In the genomic region with DNA sequence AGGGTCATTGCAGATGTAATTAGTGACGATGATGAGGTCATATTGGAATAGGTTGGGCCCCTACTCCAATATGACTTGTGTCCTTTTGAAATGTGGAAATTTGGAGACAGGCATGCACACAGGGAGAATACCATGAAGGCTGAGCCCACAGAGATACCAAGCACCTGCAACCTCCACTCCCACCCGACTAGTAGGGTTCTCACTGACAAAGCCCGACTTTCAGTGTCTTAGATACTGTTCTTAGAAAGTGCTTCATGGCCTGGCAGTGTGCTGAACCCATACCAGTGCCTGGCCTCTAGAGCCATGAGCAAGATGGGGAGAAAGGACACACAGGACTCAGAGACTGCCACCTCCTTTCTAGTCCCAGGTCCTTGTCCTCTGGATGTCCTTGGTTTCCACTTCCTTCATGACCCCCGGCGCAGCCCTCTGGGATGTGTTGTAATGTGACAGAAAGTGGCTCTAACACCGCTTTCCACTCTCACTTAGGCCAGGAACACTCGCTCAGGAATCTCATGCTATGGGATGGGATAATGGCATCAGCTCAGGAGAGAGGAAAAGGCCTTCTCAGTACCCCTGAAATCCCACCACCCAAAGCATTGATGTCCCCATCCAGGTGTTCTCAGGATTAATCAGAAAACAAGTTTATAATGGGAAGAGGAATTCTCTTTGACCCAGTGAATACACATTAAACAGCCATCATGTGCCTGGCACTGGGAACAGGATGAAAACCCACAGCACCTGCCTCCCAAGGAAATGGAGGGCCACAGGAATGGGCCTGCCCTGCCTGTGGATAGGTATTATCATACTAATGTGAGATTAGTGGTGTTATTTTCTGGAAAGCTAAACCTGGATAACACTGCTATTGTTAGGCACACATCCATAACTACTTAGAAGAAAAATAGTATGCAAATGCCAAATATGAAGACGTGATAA, we compare ENCODE assay signal across 24 cellular contexts. TPM values are rescaled to one million over a fixed set of nuclear protein-coding genes. Genes with fewer than 3 reads are reported as not detected.
DNase-seq lines count a peak whose midpoint lies in the region; ATAC-seq, FAIRE-seq and TF ChIP-seq lines count a peak whose summit lies in the region.
"Had no signal": no experiment of that assay in that cellular context is flagged by ENCODE, and none has a peak within 500 bp of the region (broad histone marks: within the 10 kb centered on the region; RNA-seq: fewer than 3 reads in every experiment).

No MANE protein-coding gene starts in this region.

- POLR2A ChIA-PET in WTC11 (lab: Charles Lee), result no interaction called here

- in situ Hi-C loops in GM13977 (cut with MboI; ENCODE audit: low pct_unique_long_range_greater_than_20kb, low sequenced_read_pairs, unreplicated experiment), result no loop called here

- H3K4me1 ChIP-seq in CD4-positive, CD25-positive, alpha-beta regulatory T cell (ENCODE audit: control insufficient read depth, insufficient read depth, low read length, poor library complexity, severe bottlenecking), result peaks cover 3% of the 10 kb centered on the region
- no peaks in the 10 kb centered on the region for H3K4me1 ChIP-seq in small intestine (ENCODE audit: control insufficient read depth in 2 of 2, insufficient read depth in 1 of 2, low read depth in 1 of 2, low read length in 1 of 2)
- H3K4me1 ChIP-seq: gastroesophageal sphincter, thyroid gland had no signal

- H3K36me3 Mint-ChIP-seq in CD4-positive, CD25-positive, alpha-beta regulatory T cell, result peaks cover 30% of the 10 kb centered on the region
- H3K36me3 Mint-ChIP-seq in WTC11 (peaks cover 39% of the 10 kb centered on the region), memory B cell (peaks cover 26% of the 10 kb centered on the region)

- H3K9me3 ChIP-seq in CD4-positive, CD25-positive, alpha-beta regulatory T cell (ENCODE audit: control insufficient read depth in 2 of 2, low read length in 2 of 2), result no peaks in the 10 kb centered on the region
- no peaks in the 10 kb centered on the region for H3K9me3 ChIP-seq in small intestine (ENCODE audit: control insufficient read depth, low read depth)
- H3K9me3 ChIP-seq: gastroesophageal sphincter, neutrophil, SJSA1, thyroid gland had no signal

- no peaks in the 10 kb centered on the region for H3K27me3 ChIP-seq in CD4-positive, CD25-positive, alpha-beta regulatory T cell (ENCODE audit: control insufficient read depth, insufficient read depth, low read length)
- no peaks in the 10 kb centered on the region for H3K27me3 ChIP-seq in small intestine (ENCODE audit: control insufficient read depth in 2 of 2, insufficient read depth in 2 of 2, low read length in 2 of 2)
- H3K27me3 ChIP-seq: gastroesophageal sphincter, neutrophil, SJSA1, thyroid gland had no signal

- 82 to 94% (median 84%) methylated on average over 8 of the region's 8 CpGs for WGBS in small intestine, 3 donors

- H3K27ac ChIP-seq in CD4-positive, CD25-positive, alpha-beta regulatory T cell (ENCODE audit: insufficient read depth, low read length, poor library complexity, severe bottlenecking), result no peak overlapping the region
- no peak overlapping the region for H3K27ac ChIP-seq in small intestine (ENCODE audit: low read depth in 1 of 2, low read length in 1 of 2)
- H3K27ac ChIP-seq: gastroesophageal sphincter, neutrophil, SJSA1, thyroid gland had no signal

- peak; percentile 26 for TF ChIP-seq POLR2A in GM15510 (IDR thresholded peaks at IDR 0.05; ENCODE audit: borderline replicate concordance, extremely low read depth, insufficient read length)

- no peak overlapping the region for H3K4me3 ChIP-seq in CD4-positive, CD25-positive, alpha-beta regulatory T cell (ENCODE audit: low read depth, low read length)
- no peak overlapping the region for H3K4me3 ChIP-seq in small intestine (ENCODE audit: low read depth in 1 of 2, low read length in 2 of 2)
- H3K4me3 ChIP-seq: gastroesophageal sphincter, SJSA1, thyroid gland had no signal

- peaks cover 0 to under 1% (median 0%) of the 10 kb centered on the region in 7 donors for H3K9me3 Mint-ChIP-seq in CD4-positive, CD25-positive, alpha-beta regulatory T cell
- H3K9me3 Mint-ChIP-seq in WTC11 (no peaks in the 10 kb centered on the region), memory B cell (no peaks in the 10 kb centered on the region)
- H3K9me3 Mint-ChIP-seq: T-helper 2 cell treated with Interferon-gamma antibody and Interleukin-4, amounts not matched to agents 5 μg/mL and 100 μg/mL, for 36 hours had no signal

- ATAC-seq in CD4-positive, CD25-positive, alpha-beta regulatory T cell (ENCODE audit: low read depth in 2 of 2), result no peak
- ATAC-seq in WTC11 (peak; percentile 42), memory B cell (ENCODE audit: low read depth) (peak; percentile 8), GM18517 (IDR thresholded peaks at IDR 0.05; ENCODE audit: unreplicated experiment) (no peak), HG02973 (IDR thresholded peaks at IDR 0.05; ENCODE audit: unreplicated experiment) (no peak)
- ATAC-seq: esophagus mucosa, gastroesophageal sphincter, Panc1 had no signal

- no peak for TF ChIP-seq CTCF in WTC11 (IDR thresholded peaks at IDR 0.05)
- no peak for TF ChIP-seq CTCF in GM13977 (IDR thresholded peaks at IDR 0.05; ENCODE audit: extremely low read depth, insufficient read depth, missing control alignments)

- peaks cover 7 to 10% (median 8%) of the 10 kb centered on the region in 4 donors for H3K4me1 Mint-ChIP-seq in CD4-positive, CD25-positive, alpha-beta regulatory T cell
- peaks cover 33% of the 10 kb centered on the region for H3K4me1 Mint-ChIP-seq in WTC11
- peaks cover 8% of the 10 kb centered on the region for H3K4me1 Mint-ChIP-seq in memory B cell

- CTCF ChIA-PET in WTC11 (lab: Charles Lee), result no interaction called here

- peaks cover 50% of the 10 kb centered on the region for H3K36me3 ChIP-seq in CD4-positive, CD25-positive, alpha-beta regulatory T cell (ENCODE audit: control insufficient read depth, insufficient read depth, low read length)
- no peaks in the 10 kb centered on the region for H3K36me3 ChIP-seq in small intestine (ENCODE audit: control insufficient read depth in 2 of 2, insufficient read depth in 2 of 2, low read length in 2 of 2)
- H3K36me3 ChIP-seq: SJSA1 had no signal

- H3K27me3 Mint-ChIP-seq in CD4-positive, CD25-positive, alpha-beta regulatory T cell, result no peaks in the 10 kb centered on the region
- H3K27me3 Mint-ChIP-seq in WTC11 (ENCODE audit: low read depth), result no peaks in the 10 kb centered on the region
- no peaks in the 10 kb centered on the region for H3K27me3 Mint-ChIP-seq in memory B cell

- DNase-seq in CD4-positive, CD25-positive, alpha-beta regulatory T cell, result no peak
- DNase-seq in WTC11 (ENCODE audit: low spot score) (no peak), memory B cell (ENCODE audit: low spot score in 2 of 2) (no peak), GM13977 (ENCODE audit: low spot score) (no peak), small intestine (no peak)
- DNase-seq: activated gamma-delta T cell, aorta, DMS79 treated with DMSO at 0.1 percent for 48 hours, IMR-90, MV-4-11, NCI-H187 treated with DMSO at 0.1 percent for 48 hours, NCI-H345, thyroid gland had no signal

- H3K4me3 Mint-ChIP-seq in CD4-positive, CD25-positive, alpha-beta regulatory T cell, result no peak overlapping the region
- H3K4me3 Mint-ChIP-seq in WTC11 (no peak overlapping the region), memory B cell (no peak overlapping the region)
- H3K4me3 Mint-ChIP-seq: T-helper 2 cell treated with Interferon-gamma antibody and Interleukin-4, amounts not matched to agents 5 μg/mL and 100 μg/mL, for 36 hours had no signal

- no peak for FAIRE-seq in small intestine (lab: Jason Lieb, UNC)
- FAIRE-seq: GM19239, H54 had no signal

- H3K27ac Mint-ChIP-seq in CD4-positive, CD25-positive, alpha-beta regulatory T cell, result peak overlapping the region; percentile 47 to 77 (median 71)
- peak overlapping the region; percentile 51; the same call in 1 of the 2 replicates for H3K27ac Mint-ChIP-seq in WTC11
- peak overlapping the region; percentile 48 for H3K27ac Mint-ChIP-seq in memory B cell
- H3K27ac Mint-ChIP-seq: T-helper 2 cell treated with Interferon-gamma antibody and Interleukin-4, amounts not matched to agents 5 μg/mL and 100 μg/mL, for 36 hours had no signal

TF ChIP-seq in WTC11, 78 proteins besides CTCF, POLR2A, EP300 and RAD21 (continues in another document):
- TF ChIP-seq CBFB (CRISPR knock-in tag; IDR thresholded peaks at IDR 0.05; ENCODE audit: low read depth), result no peak
- TF ChIP-seq USF1 (CRISPR knock-in tag; IDR thresholded peaks at IDR 0.05), result no peak
- no peak for TF ChIP-seq NR1H2 (CRISPR knock-in tag; IDR thresholded peaks at IDR 0.05)
- no peak for TF ChIP-seq GTF2I (CRISPR knock-in tag; conservative IDR thresholded peaks at IDR 0.05)
- TF ChIP-seq, protein P1, sequence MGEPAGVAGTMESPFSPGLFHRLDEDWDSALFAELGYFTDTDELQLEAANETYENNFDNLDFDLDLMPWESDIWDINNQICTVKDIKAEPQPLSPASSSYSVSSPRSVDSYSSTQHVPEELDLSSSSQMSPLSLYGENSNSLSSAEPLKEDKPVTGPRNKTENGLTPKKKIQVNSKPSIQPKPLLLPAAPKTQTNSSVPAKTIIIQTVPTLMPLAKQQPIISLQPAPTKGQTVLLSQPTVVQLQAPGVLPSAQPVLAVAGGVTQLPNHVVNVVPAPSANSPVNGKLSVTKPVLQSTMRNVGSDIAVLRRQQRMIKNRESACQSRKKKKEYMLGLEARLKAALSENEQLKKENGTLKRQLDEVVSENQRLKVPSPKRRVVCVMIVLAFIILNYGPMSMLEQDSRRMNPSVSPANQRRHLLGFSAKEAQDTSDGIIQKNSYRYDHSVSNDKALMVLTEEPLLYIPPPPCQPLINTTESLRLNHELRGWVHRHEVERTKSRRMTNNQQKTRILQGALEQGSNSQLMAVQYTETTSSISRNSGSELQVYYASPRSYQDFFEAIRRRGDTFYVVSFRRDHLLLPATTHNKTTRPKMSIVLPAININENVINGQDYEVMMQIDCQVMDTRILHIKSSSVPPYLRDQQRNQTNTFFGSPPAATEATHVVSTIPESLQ (CRISPR knock-in tag; IDR thresholded peaks at IDR 0.05), result no peak
- TF ChIP-seq, protein P2, sequence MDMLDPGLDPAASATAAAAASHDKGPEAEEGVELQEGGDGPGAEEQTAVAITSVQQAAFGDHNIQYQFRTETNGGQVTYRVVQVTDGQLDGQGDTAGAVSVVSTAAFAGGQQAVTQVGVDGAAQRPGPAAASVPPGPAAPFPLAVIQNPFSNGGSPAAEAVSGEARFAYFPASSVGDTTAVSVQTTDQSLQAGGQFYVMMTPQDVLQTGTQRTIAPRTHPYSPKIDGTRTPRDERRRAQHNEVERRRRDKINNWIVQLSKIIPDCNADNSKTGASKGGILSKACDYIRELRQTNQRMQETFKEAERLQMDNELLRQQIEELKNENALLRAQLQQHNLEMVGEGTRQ (CRISPR knock-in tag; IDR thresholded peaks at IDR 0.05), result no peak

RNA-seq across cellular contexts. Expression of gene RPL39L, which starts 59.9 kb away (rescaled TPM):
- total RNA-seq in CD4-positive, CD25-positive, alpha-beta regulatory T cell, result 4.2 TPM
- polyA plus RNA-seq in CD4-positive, CD25-positive, alpha-beta regulatory T cell, result 10 to 100 TPM; 23.2 to 43.7 (median 29.8) TPM
- total RNA-seq in WTC11 (2021), result 78.3 to 79.5 TPM (median 79.0 TPM) in 3 replicates
- 10 to 100 TPM in 1 of 3 donors, 1 to 10 TPM in 2; 2.7 to 18.6 (median 7.6) TPM for polyA plus RNA-seq in small intestine

Comparison
In these comparisons a context has a peak if more than half of its experiments do, and no peak if none do; other contexts are left out.
1. ATAC-seq: peak in WTC11 (single experiment) and memory B cell (single experiment); none in CD4-positive, CD25-positive, alpha-beta regulatory T cell (0 of 2), GM18517 (single experiment) and HG02973 (single experiment).
2. RNA of gene RPL39L, which starts 59.9 kb away (total RNA-seq): 78.3 to 79.5 TPM in WTC11; 4.2 TPM in CD4-positive, CD25-positive, alpha-beta regulatory T cell (single experiment); every median in the first group is over 10 times any median in the second.
3. Peak in every context shown above with its lines, with median percentiles within 50 percentile points of each other: H3K27ac Mint-ChIP-seq.